Comparison of ENCODE assay signal across 14 cellular contexts in the genomic region with DNA sequence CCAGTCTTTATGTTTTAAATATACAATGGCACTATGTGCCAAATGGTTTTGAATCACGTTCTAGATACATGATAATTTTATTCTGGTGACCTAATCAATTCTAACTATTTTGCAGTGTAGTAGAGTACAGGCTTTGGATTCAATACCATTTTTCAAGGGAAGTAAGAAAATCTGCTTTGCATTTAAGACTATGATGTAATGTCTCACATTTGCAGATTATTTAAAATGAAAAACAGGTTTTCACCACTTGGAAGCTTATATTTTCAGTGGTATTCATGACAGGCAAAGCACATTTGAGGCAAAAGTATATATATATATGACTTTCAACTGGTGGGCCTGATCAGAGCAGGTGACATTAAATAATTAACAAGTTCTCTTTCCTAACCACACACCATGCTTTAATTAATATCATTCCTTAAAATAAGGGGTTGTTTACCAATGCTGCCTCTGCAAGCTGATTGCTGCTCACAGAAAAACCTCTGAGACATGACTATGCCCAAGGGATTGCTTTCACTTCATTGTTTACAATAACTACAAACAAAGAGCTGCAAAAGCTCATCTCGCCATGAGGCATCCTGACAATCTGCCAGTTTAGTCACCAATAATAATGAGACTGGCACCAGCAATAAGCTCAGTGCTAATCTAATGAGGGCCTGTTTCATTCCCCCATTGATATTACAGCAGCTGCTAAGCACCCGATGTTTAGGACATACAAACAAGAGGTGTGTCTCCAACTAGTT.
DNase-seq lines count a peak whose midpoint lies in the region; ATAC-seq, FAIRE-seq and TF ChIP-seq lines count a peak whose summit lies in the region.
"Had no signal": no experiment of that assay in that cellular context is flagged by ENCODE, and none has a peak within 500 bp of the region (broad histone marks: within the 10 kb centered on the region; RNA-seq: fewer than 3 reads in every experiment).

No MANE protein-coding gene starts in this region.

- dilution Hi-C loops in IMR-90 (cut with HindIII; ENCODE audit: low sequenced_read_pairs, unreplicated experiment) = no loop called here

- H3K4me3 ChIP-seq in IMR-90 (ENCODE audit: insufficient read depth, low read depth, low read length) = no peak overlapping the region
- H3K4me3 ChIP-seq in choroid plexus epithelial cell (ENCODE audit: low read depth, low read length) = no peak overlapping the region
- no peak overlapping the region for H3K4me3 ChIP-seq in kidney (ENCODE audit: low read length in 2 of 2)
- H3K4me3 ChIP-seq: right atrium auricular region, tibial artery had no signal

- H3K27ac ChIP-seq in IMR-90 (ENCODE audit: insufficient read depth, low read length) (no peak overlapping the region), kidney (ENCODE audit: low read depth in 2 of 2, low read length in 2 of 2) (no peak overlapping the region)
- H3K27ac ChIP-seq: right atrium auricular region, tibial artery had no signal

- no peak overlapping the region for H2BK120ac ChIP-seq in IMR-90 (ENCODE audit: low read depth, low read length)

- no peak for TF ChIP-seq RAD21 in IMR-90 (IDR thresholded peaks at IDR 0.05; ENCODE audit: low read length)

- no peak overlapping the region for H4K91ac ChIP-seq in IMR-90 (ENCODE audit: insufficient read depth, low read depth, low read length)

- no peak overlapping the region for H3K18ac ChIP-seq in IMR-90 (ENCODE audit: low read depth, low read length)

- no peak overlapping the region for H3K9ac ChIP-seq in IMR-90 (ENCODE audit: low read depth, low read length)
- H3K9ac ChIP-seq in kidney (ENCODE audit: low read length in 2 of 2) = no peak overlapping the region

- no peak overlapping the region for H3K56ac ChIP-seq in IMR-90 (ENCODE audit: extremely low read depth, insufficient read depth, low read length)

- no peaks in the 10 kb centered on the region for H3K36me3 Mint-ChIP-seq in activated T-cell treated with anti-CD3 and anti-CD28 coated beads, Interleukin-2, amount 50 U/mL, for 4 hours (ENCODE audit: insufficient read depth)
- H3K36me3 Mint-ChIP-seq: mesothelial cell of epicardium had no signal

- no peaks in the 10 kb centered on the region for H3K9me3 Mint-ChIP-seq in activated T-cell treated with anti-CD3 and anti-CD28 coated beads, Interleukin-2, amount 50 U/mL, for 4 hours
- H3K9me3 Mint-ChIP-seq: mesothelial cell of epicardium had no signal

- no peak overlapping the region for H3K23ac ChIP-seq in IMR-90 (ENCODE audit: low read depth, low read length)

- no peaks in the 10 kb centered on the region for H3K9me3 ChIP-seq in IMR-90 (ENCODE audit: control insufficient read depth, insufficient read depth, low read length)
- H3K9me3 ChIP-seq in kidney (ENCODE audit: control insufficient read depth in 1 of 2, low read length in 2 of 2) = no peaks in the 10 kb centered on the region
- H3K9me3 ChIP-seq: right atrium auricular region, tibial artery had no signal

- H3K4me1 Mint-ChIP-seq in activated T-cell treated with anti-CD3 and anti-CD28 coated beads, Interleukin-2, amount 50 U/mL, for 4 hours (ENCODE audit: low read depth) = no peaks in the 10 kb centered on the region
- H3K4me1 Mint-ChIP-seq: mesothelial cell of epicardium had no signal

- ATAC-seq in IMR-90 (ENCODE audit: low read depth) = peak; percentile 69
- ATAC-seq in activated T-cell treated with anti-CD3 and anti-CD28 coated beads, Interleukin-2, amount 50 U/mL, for 4 hours = no peak
- no peak for ATAC-seq in HG03108 (IDR thresholded peaks at IDR 0.05; ENCODE audit: unreplicated experiment)
- ATAC-seq: HCT116 had no signal

- H3K9me1 ChIP-seq in IMR-90 (ENCODE audit: insufficient read depth, low read length) = no peaks in the 10 kb centered on the region

- no peak overlapping the region for H2AFZ ChIP-seq in IMR-90 (replicated peaks; ENCODE audit: low read length, poor library complexity)

- intact Hi-C loops in IMR-90 (cut with micrococcal nuclease) (no loop called here), kidney (cut with DNase I) (no loop called here)

- no peaks in the 10 kb centered on the region for H3K27me3 Mint-ChIP-seq in activated T-cell treated with anti-CD3 and anti-CD28 coated beads, Interleukin-2, amount 50 U/mL, for 4 hours (ENCODE audit: low read depth)

- BruUV-seq in IMR-90 (replicated peaks; lab: Mats Ljungman, UMichigan) = no TSS peak

- no peak overlapping the region; a peak in 1 of 4 replicates for H4K8ac ChIP-seq in IMR-90 (ENCODE audit: low read depth in 2 of 2, low read length in 2 of 2)

- DNase-seq in IMR-90 = peak; percentile 65
- peak; percentile 52 for DNase-seq in NCI-H2196 (lab: John Stamatoyannopoulos, UW; ENCODE audit: unreplicated experiment)
- DNase-seq in choroid plexus epithelial cell (ENCODE audit: low read depth) = peak; percentile 13
- peak; percentile 50 for DNase-seq in superior temporal gyrus (ENCODE audit: extremely low spot score)
- no peak for DNase-seq in activated T-cell treated with anti-CD3 and anti-CD28 coated beads, Interleukin-2, amount 50 U/mL, for 4 hours
- DNase-seq in kidney = no peak
- DNase-seq: activated naive CD4-positive, alpha-beta T cell; GF-D8; Karpas-422; tibial artery had no signal

- H2AK9ac ChIP-seq in IMR-90 (replicated peaks; ENCODE audit: low read depth, low read length, poor library complexity) = no peak overlapping the region

- H3K36me3 ChIP-seq in IMR-90 (ENCODE audit: control insufficient read depth, insufficient read depth, low read length) (no peaks in the 10 kb centered on the region), kidney (ENCODE audit: control insufficient read depth in 1 of 2, insufficient read depth in 2 of 2, low read length in 2 of 2) (no peaks in the 10 kb centered on the region)
- H3K36me3 ChIP-seq: right atrium auricular region, tibial artery had no signal

- TF ChIP-seq POLR2A in IMR-90 (IDR thresholded peaks at IDR 0.05; ENCODE audit: low read depth, low read length) = no peak

- no peaks in the 10 kb centered on the region for H3K79me1 ChIP-seq in IMR-90 (ENCODE audit: low read depth in 1 of 2, low read length in 2 of 2)

- H3K4me1 ChIP-seq in IMR-90 (ENCODE audit: control insufficient read depth, insufficient read depth, low read length) = peaks cover 1% of the 10 kb centered on the region; the same call in 1 of the 2 replicates
- H3K4me1 ChIP-seq in kidney (ENCODE audit: control insufficient read depth in 1 of 2, insufficient read depth in 1 of 2, low read depth in 1 of 2, low read length in 2 of 2) = no peaks in the 10 kb centered on the region
- H3K4me1 ChIP-seq: right atrium auricular region had no signal

- H2BK15ac ChIP-seq in IMR-90 (ENCODE audit: low read depth, low read length) = 0 out of 3 replicates have a peak overlapping the region, but pooled peaks have one; percentile 1

- H2BK20ac ChIP-seq in IMR-90 (ENCODE audit: low read depth, low read length) = no peak overlapping the region

- H2AK5ac ChIP-seq in IMR-90 (ENCODE audit: low read depth, low read length) = no peak overlapping the region

- FAIRE-seq in kidney (lab: Jason Lieb, UNC) = no peak

- no CpG with 5 or more reads among the region's 3 CpGs for WGBS in IMR-90 (ENCODE audit: extremely low coverage in 2 of 2, insufficient read length in 1 of 2), 2 experiments

- H3K4ac ChIP-seq in IMR-90 (ENCODE audit: low read depth, low read length) = no peak overlapping the region

- no peak for TF ChIP-seq CTCF in IMR-90 (conservative IDR thresholded peaks at IDR 0.05; ENCODE audit: low read depth, low read length)
- no peak for TF ChIP-seq CTCF in choroid plexus epithelial cell (conservative IDR thresholded peaks at IDR 0.05; ENCODE audit: low read depth, low read length)
- no peak for TF ChIP-seq CTCF in kidney (IDR thresholded peaks at IDR 0.05; ENCODE audit: borderline replicate concordance, extremely low read depth, insufficient read depth)

- no peaks in the 10 kb centered on the region for H4K20me1 ChIP-seq in IMR-90 (ENCODE audit: insufficient read depth, low read length)

- H4K5ac ChIP-seq in IMR-90 (ENCODE audit: low read depth, low read length) = no peak overlapping the region

- H3K4me2 ChIP-seq in IMR-90 (ENCODE audit: low read depth, low read length) = peak overlapping the region; percentile 0; the same call in 1 of the 2 replicates

- no peak overlapping the region for H3K14ac ChIP-seq in IMR-90 (replicated peaks; ENCODE audit: low read depth, low read length)

- POLR2A ChIA-PET in IMR-90 (lab: Charles Lee; ENCODE audit: unreplicated experiment) = no interaction called here

- CTCF ChIA-PET in IMR-90 (lab: Yijun Ruan, JAX) = interaction anchor here (0.6 kb wide), 1 partner anchor 596 kb away, joined by 7 read pairs; no protein-coding TSS in a partner anchor

- no peaks in the 10 kb centered on the region for H3K27me3 ChIP-seq in IMR-90 (ENCODE audit: control insufficient read depth, insufficient read depth, low read length)
- H3K27me3 ChIP-seq: right atrium auricular region, tibial artery had no signal

- in situ Hi-C loops in IMR-90 (cut with MboI; ENCODE audit: low sequenced_read_pairs) = no loop called here

- no peak overlapping the region for H3K4me3 Mint-ChIP-seq in activated T-cell treated with anti-CD3 and anti-CD28 coated beads, Interleukin-2, amount 50 U/mL, for 4 hours
- H3K4me3 Mint-ChIP-seq: mesothelial cell of epicardium had no signal

- H2BK5ac ChIP-seq in IMR-90 (ENCODE audit: low read depth, low read length, poor library complexity, severe bottlenecking) = no peak overlapping the region

TF ChIP-seq in IMR-90, 13 proteins besides CTCF, POLR2A, EP300 and RAD21:
- TF ChIP-seq FOS (IDR thresholded peaks at IDR 0.05; ENCODE audit: low read depth, low read length) (no peak), CEBPB (IDR thresholded peaks at IDR 0.05; ENCODE audit: low read depth, low read length) (no peak), CHD1 (IDR thresholded peaks at IDR 0.05; ENCODE audit: low read depth, low read length) (no peak)

Comparison
In these comparisons a context has a peak if more than half of its experiments do, and no peak if none do; other contexts are left out.
1. DNase-seq: peak in IMR-90 (single experiment), NCI-H2196 (single experiment), choroid plexus epithelial cell (single experiment) and superior temporal gyrus (single experiment); none in activated T-cell treated with anti-CD3 and anti-CD28 coated beads, Interleukin-2, amount 50 U/mL, for 4 hours (single experiment) and kidney (single experiment).